29 cellular contexts compared by ENCODE assay signal in genomic region chr11:33766085-33766484, GRCh38.
"Had no signal": no experiment of that assay in that cellular context is flagged by ENCODE, and none has a peak within 500 bp of the region (broad histone marks: within the 10 kb centered on the region; RNA-seq: fewer than 3 reads in every experiment).

No MANE protein-coding gene starts in this region.

- FAIRE-seq: colon, endometrium, endothelial cell of umbilical vein, frontal cortex had no signal

- H3K36me3 ChIP-seq: colonic mucosa had no signal

- H3K9me3 ChIP-seq: colonic mucosa, esophagus muscularis mucosa, esophagus squamous epithelium, gastrocnemius medialis had no signal

- H3K4me2 ChIP-seq: hepatocyte had no signal

- DNase-seq: colonic mucosa; cortex of kidney; dermis blood vessel endothelial cell; dorsolateral prefrontal cortex; effector CD4-positive, alpha-beta T cell; effector CD8-positive, alpha-beta T cell; effector memory CD4-positive, alpha-beta T cell; effector memory CD8-positive, alpha-beta T cell; endodermal cell; erythroblast; esophagus squamous epithelium; foreskin fibroblast; foreskin keratinocyte; foreskin melanocyte; gastrocnemius medialis; glutamatergic neuron; head of caudate nucleus; heart left ventricle; heart right ventricle had no signal

- H2AFZ ChIP-seq: hepatocyte had no signal

- H3K4me1 ChIP-seq: colonic mucosa, esophagus muscularis mucosa had no signal

- H3K4me3 ChIP-seq: colonic mucosa, coronary artery, dorsolateral prefrontal cortex, esophagus muscularis mucosa, esophagus squamous epithelium, gastrocnemius medialis, gastroesophageal sphincter, heart left ventricle, heart right ventricle, hepatocyte had no signal

- H3K27ac ChIP-seq: colonic mucosa, coronary artery, dorsolateral prefrontal cortex, epithelial cell of prostate, esophagus muscularis mucosa, esophagus squamous epithelium, foreskin keratinocyte, gastrocnemius medialis, gastroesophageal sphincter, heart left ventricle, heart right ventricle, hepatocyte had no signal

- ATAC-seq: effector memory CD8-positive, alpha-beta T cell; esophagus mucosa; foreskin keratinocyte; gastrocnemius medialis; gastroesophageal sphincter had no signal

- H3K27me3 ChIP-seq: colonic mucosa, dorsolateral prefrontal cortex, esophagus muscularis mucosa, esophagus squamous epithelium, foreskin keratinocyte, gastrocnemius medialis, gastroesophageal sphincter, heart left ventricle, heart right ventricle, hepatocyte had no signal
